ENCODE assay signal across 8 cellular contexts in genomic region chr11:43680521-43681505, GRCh38. TPM values are rescaled to one million over a fixed set of nuclear protein-coding genes. Genes with fewer than 3 reads are reported as not detected.
DNase-seq lines count a peak whose midpoint lies in the region; ATAC-seq, FAIRE-seq and TF ChIP-seq lines count a peak whose summit lies in the region.

HSD17B12 (plus strand) TSS chr11:43680738; CDS start chr11:43680828, 90 bp downstream.

- H3K4me3 ChIP-seq in keratinocyte (ENCODE audit: control insufficient read depth in 2 of 3, extremely low read depth in 1 of 3, insufficient read depth in 2 of 3, low read depth in 1 of 3, low read length in 3 of 3), result peak within 1 kb of the TSS; percentile 83 to 88 (median 88)

- peaks cover 22% of the 10 kb centered on the region for H3K4me1 ChIP-seq in keratinocyte (ENCODE audit: control insufficient read depth, extremely low read depth, insufficient read depth, low read length)

- H3K27ac Mint-ChIP-seq in chondrocyte (ENCODE audit: unreplicated experiment), result peak within 1 kb of the TSS; percentile 96

- H3K9me3 ChIP-seq in keratinocyte (ENCODE audit: control insufficient read depth, low read depth, low read length), result no peaks in the 10 kb centered on the region

- dilution Hi-C loops in keratinocyte (cut with MboI; ENCODE audit: extremely low pct_ligation_motif_present, low sequenced_read_pairs), result no loop called here

- H3K4me2 ChIP-seq in keratinocyte (ENCODE audit: control insufficient read depth, extremely low read depth, insufficient read depth, low read depth, low read length), result peak within 1 kb of the TSS; percentile 97

- H3K4me1 Mint-ChIP-seq in chondrocyte (ENCODE audit: low read depth), result peaks cover 35% of the 10 kb centered on the region

- FAIRE-seq in keratinocyte (lab: Jason Lieb, UNC), result peak; percentile 83

- no peaks in the 10 kb centered on the region for H3K27me3 ChIP-seq in keratinocyte (ENCODE audit: control insufficient read depth, extremely low read depth, insufficient read depth, low read length)

- H3K9ac ChIP-seq in keratinocyte (ENCODE audit: control insufficient read depth, extremely low read depth, insufficient read depth, low read length), result peak within 1 kb of the TSS; percentile 94

- H4K20me1 ChIP-seq in keratinocyte (ENCODE audit: control insufficient read depth, extremely low read depth, insufficient read depth, low read length), result no peaks in the 10 kb centered on the region

- TF ChIP-seq CTCF in chondrocyte (IDR thresholded peaks at IDR 0.05), result peak; percentile 26
- TF ChIP-seq CTCF in keratinocyte (optimal IDR thresholded peaks at IDR 0.05 in 1 of 3, IDR thresholded peaks at IDR 0.05 in 1 of 3, conservative IDR thresholded peaks at IDR 0.05 in 1 of 3; ENCODE audit: extremely low read depth in 1 of 3, insufficient read depth in 2 of 3, low read length in 3 of 3), result no peak

- DNase-seq in Ammon's horn (ENCODE audit: low spot score), result peak; percentile 100
- peak; percentile 87 for DNase-seq in NCI-H510A treated with DMSO at 0.1 percent for 48 hours (lab: John Stamatoyannopoulos, UW)
- peak; percentile 93 to 96 for DNase-seq in activated CD4-positive, alpha-beta T cell treated with anti-CD3 and anti-CD28 coated beads for 24 hours (ENCODE audit: low read depth in 2 of 2)
- DNase-seq in chondrocyte (ENCODE audit: low spot score), result peak; percentile 99
- DNase-seq in keratinocyte (ENCODE audit: low read depth, low spot score), result peak; percentile 83
- DNase-seq in stimulated activated CD4-positive, alpha-beta T cell treated with anti-CD3 and anti-CD28 coated beads, Interleukin-15, amount 100 ng/mL, for 1 hour (ENCODE audit: low read depth in 1 of 2, low spot score in 1 of 2), result peak; percentile 95

- H3K79me2 ChIP-seq in keratinocyte (ENCODE audit: control insufficient read depth, insufficient read depth, low read length), result peaks cover 49% of the 10 kb centered on the region

- H3K27me3 Mint-ChIP-seq in chondrocyte (ENCODE audit: low read depth), result no peaks in the 10 kb centered on the region

- H3K9me3 Mint-ChIP-seq in chondrocyte (ENCODE audit: low read depth), result peaks cover 5% of the 10 kb centered on the region

- peak within 1 kb of the TSS; percentile 95 for H3K4me3 Mint-ChIP-seq in chondrocyte (ENCODE audit: unreplicated experiment)

- peaks cover 0 to 3% of the 10 kb centered on the region in 2 experiments for H3K36me3 ChIP-seq in keratinocyte (ENCODE audit: control insufficient read depth in 2 of 2, extremely low read depth in 1 of 2, insufficient read depth in 2 of 2, low read length in 2 of 2)

- peak within 1 kb of the TSS; percentile 77 for H2AFZ ChIP-seq in keratinocyte (ENCODE audit: control insufficient read depth, low read length)

- peak; percentile 98 for ATAC-seq in HG03439 (IDR thresholded peaks at IDR 0.05; ENCODE audit: unreplicated experiment)

- peak; percentile 96 for TF ChIP-seq POLR2A in GM19193 (IDR thresholded peaks at IDR 0.05; ENCODE audit: extremely low read depth, insufficient read depth, insufficient read length)

- no peaks in the 10 kb centered on the region for H3K9me1 ChIP-seq in keratinocyte (ENCODE audit: control insufficient read depth, extremely low read depth, insufficient read depth, low read length)

- peaks cover 9% of the 10 kb centered on the region for H3K36me3 Mint-ChIP-seq in chondrocyte (ENCODE audit: low read depth)

- peak within 1 kb of the TSS; percentile 98 for H3K27ac ChIP-seq in keratinocyte (ENCODE audit: control insufficient read depth, insufficient read depth, low read length)

RNA-seq across cellular contexts. Expression of gene HSD17B12, which starts in this region (rescaled TPM):
- total RNA-seq in chondrocyte, result 72.9 to 91.8 TPM (median 89.3 TPM) in 3 replicates
- 85.0 to 129 TPM (median 105 TPM) in 3 replicates for polyA plus RNA-seq in keratinocyte
- polyA plus RNA-seq in keratinocyte (2011; ENCODE audit: low read depth), result 105 TPM
- polyA plus RNA-seq in keratinocyte (2011; cell fraction: cytosol; rRNA removed), result 47.6 and 89.2 TPM in 2 replicates
- polyA plus RNA-seq in keratinocyte (2011; cell fraction: nucleus; rRNA removed), result 155 and 157 TPM in 2 replicates
- 71.8 and 94.1 TPM in 2 replicates for polyA plus RNA-seq in keratinocyte (2012; ENCODE audit: low replicate concordance)
- polyA minus RNA-seq in keratinocyte, result 87.1 to 111 TPM (median 90.0 TPM) in 3 replicates
- polyA minus RNA-seq in keratinocyte (2011; cell fraction: cytosol; rRNA and poly(A)+ RNA removed), result 119 TPM
- polyA minus RNA-seq in keratinocyte (2011; cell fraction: nucleus; rRNA and poly(A)+ RNA removed), result 178 and 283 TPM in 2 replicates

Comparison
In these comparisons a context has a peak if more than half of its experiments do, and no peak if none do; other contexts are left out.
1. Peak in every context shown above with its lines: DNase-seq, ATAC-seq, H3K4me3 ChIP-seq and H3K27ac ChIP-seq.